ENCODE assay signal across 20 cellular contexts in the genomic region with DNA sequence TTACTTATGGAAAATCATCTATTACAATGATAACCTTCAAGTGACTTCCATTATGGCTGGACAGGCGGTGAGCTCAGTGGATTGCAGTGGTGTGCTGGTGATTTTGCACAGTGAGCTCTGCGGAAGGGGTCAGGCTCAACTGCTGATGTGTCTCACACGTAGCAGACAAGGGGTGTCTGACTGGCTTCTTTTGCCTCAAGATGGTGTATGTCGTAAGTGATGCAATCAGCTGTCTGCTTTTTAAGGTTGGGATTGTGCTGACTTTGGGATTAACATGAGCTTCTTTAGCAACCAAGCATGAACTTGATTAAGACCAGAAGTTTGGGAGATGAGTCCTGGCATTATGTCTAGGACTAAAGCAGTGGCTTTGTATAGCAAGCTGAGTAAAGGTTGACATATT. TPM values are rescaled to one million over a fixed set of nuclear protein-coding genes. Genes with fewer than 3 reads are reported as not detected.
DNase-seq lines count a peak whose midpoint lies in the region; ATAC-seq and TF ChIP-seq lines count a peak whose summit lies in the region.
"Had no signal": no experiment of that assay in that cellular context is flagged by ENCODE, and none has a peak within 500 bp of the region (broad histone marks: within the 10 kb centered on the region; RNA-seq: fewer than 3 reads in every experiment).

No MANE protein-coding gene starts in this region.

- no peak for TF ChIP-seq EP300 in sigmoid colon (IDR thresholded peaks at IDR 0.05)

- no peak for ATAC-seq in GM21360 (IDR thresholded peaks at IDR 0.05; ENCODE audit: unreplicated experiment)
- ATAC-seq: activated T-cell treated with anti-CD3 and anti-CD28 coated beads, Interleukin-2, amount 50 U/mL, for 4 hours; HCT116; heart left ventricle; left ventricle myocardium superior; mucosa of descending colon; Right ventricle myocardium inferior had no signal

- TF ChIP-seq CTCF in VCaP (conservative IDR thresholded peaks at IDR 0.05): no peak
- TF ChIP-seq CTCF in fibroblast of mammary gland (conservative IDR thresholded peaks at IDR 0.05; ENCODE audit: control insufficient read depth, insufficient read depth, low read depth, low read length): no peak
- TF ChIP-seq CTCF in sigmoid colon (IDR thresholded peaks at IDR 0.05): no peak

- H3K4me3 ChIP-seq in fibroblast of mammary gland (ENCODE audit: control insufficient read depth, low read depth, low read length) (no peak overlapping the region), sigmoid colon (no peak overlapping the region)
- H3K4me3 ChIP-seq: heart left ventricle, mucosa of descending colon had no signal

- peaks cover 0 to 14% (median 3%) of the 10 kb centered on the region in 4 donors for H3K36me3 ChIP-seq in sigmoid colon

- H3K27ac ChIP-seq in VCaP (peak overlapping the region; percentile 52), sigmoid colon (peak overlapping the region in 3 of 4 donors; percentile 81 to 89 (median 85))

- no peaks in the 10 kb centered on the region for H3K9me3 ChIP-seq in sigmoid colon
- H3K9me3 ChIP-seq: heart left ventricle, mucosa of descending colon had no signal

- no peak for TF ChIP-seq POLR2A in sigmoid colon (IDR thresholded peaks at IDR 0.05)

- peaks cover 0 to 81% (median 68%) of the 10 kb centered on the region in 4 donors for H3K4me1 ChIP-seq in sigmoid colon

- DNase-seq in DMS79 treated with DMSO at 0.1 percent for 48 hours (lab: John Stamatoyannopoulos, UW): peak; percentile 80
- peak; percentile 66 for DNase-seq in fibroblast of mammary gland (ENCODE audit: low read depth)
- no peak for DNase-seq in sigmoid colon
- no peak for DNase-seq in activated CD8-positive, alpha-beta memory T cell treated with anti-CD3 and anti-CD28 coated beads for 24 hours
- no peak for DNase-seq in kidney glomerular epithelial cell (lab: John Stamatoyannopoulos, UW)
- DNase-seq: activated naive CD4-positive, alpha-beta T cell treated with anti-CD3 and anti-CD28 coated beads, Interleukin-2, amount 10 ng/mL, durations not matched to agents 7 days and 5 days; activated T-cell treated with anti-CD3 and anti-CD28 coated beads, Interleukin-2, amount 50 U/mL, for 4 hours; AML-193; DMS53; erythroblast; heart left ventricle; left ventricle myocardium superior; mucosa of descending colon; NCI-H1694; NCI-H526 treated with DMSO at 0.1 percent for 48 hours; T1000 had no signal

- WGBS in sigmoid colon, 2 donors: 95 to 97% methylated on average over 4 of the region's 4 CpGs

- H3K27me3 ChIP-seq in sigmoid colon: no peaks in the 10 kb centered on the region
- H3K27me3 ChIP-seq: heart left ventricle had no signal

- intact Hi-C loops in sigmoid colon (cut with DNase I): loop anchor here (2.0 kb wide), 1 partner anchor 27 kb away; no protein-coding TSS in a partner anchor

RNA-seq across cellular contexts. Expression of a gene that starts 49.5 kb away (rescaled TPM):
- 10 to 100 TPM; 11.2 to 23.0 (median 14.8) TPM for total RNA-seq in sigmoid colon
- polyA plus RNA-seq in sigmoid colon: 10 to 100 TPM; 13.2 to 21.4 (median 14.1) TPM

Comparison
In these comparisons a context has a peak if more than half of its experiments do, and no peak if none do; other contexts are left out.
1. DNase-seq: peak in DMS79 treated with DMSO at 0.1 percent for 48 hours (single experiment) and fibroblast of mammary gland (single experiment); none in sigmoid colon (single experiment), activated CD8-positive, alpha-beta memory T cell treated with anti-CD3 and anti-CD28 coated beads for 24 hours (single experiment) and kidney glomerular epithelial cell (single experiment).